Comparison of ENCODE assay signal across 8 cellular contexts in genomic region chr11:62613275-62613864, GRCh38. TPM values are rescaled to one million over a fixed set of nuclear protein-coding genes. Genes with fewer than 3 reads are reported as not detected.
A peak's percentile ranks its signal among the peaks of the same experiment; 100 is the strongest.
DNase-seq lines count a peak whose midpoint lies in the region; ATAC-seq lines count a peak whose summit lies in the region.

No MANE protein-coding gene starts in this region.

- no peak overlapping the region for H3K27ac ChIP-seq in iPS-18a (ENCODE audit: low read length)

- peaks cover 6 to 11% of the 10 kb centered on the region in 2 donors for H3K36me3 Mint-ChIP-seq in activated T-cell treated with anti-CD3 and anti-CD28 coated beads, Interleukin-2, amount 50 U/mL, for 72 hours (ENCODE audit: insufficient read depth in 2 of 2)
- H3K36me3 Mint-ChIP-seq in stimulated activated memory B cell treated with anti-CD40 and anti-IgM and Interleukin-4, amounts not matched to agents 10 μg/mL and 1 μg/mL and 100 μg/mL, for 72 hours: peaks cover 32% of the 10 kb centered on the region

- H3K4me1 Mint-ChIP-seq in activated T-cell treated with anti-CD3 and anti-CD28 coated beads, Interleukin-2, amount 50 U/mL, for 72 hours (ENCODE audit: low read depth): peaks cover 55% of the 10 kb centered on the region
- H3K4me1 Mint-ChIP-seq in stimulated activated memory B cell treated with anti-CD40 and anti-IgM and Interleukin-4, amounts not matched to agents 10 μg/mL and 1 μg/mL and 100 μg/mL, for 72 hours: peaks cover 31% of the 10 kb centered on the region

- peak; percentile 2 for ATAC-seq in HG03469 (IDR thresholded peaks at IDR 0.05; ENCODE audit: unreplicated experiment)
- ATAC-seq in activated T-cell treated with anti-CD3 and anti-CD28 coated beads, Interleukin-2, amount 50 U/mL, for 72 hours (replicated peaks in 1 of 2): no peak
- ATAC-seq in stimulated activated memory B cell treated with anti-CD40 and anti-IgM and Interleukin-4, amounts not matched to agents 10 μg/mL and 1 μg/mL and 100 μg/mL, for 72 hours: no peak
- no peak for ATAC-seq in GM18517 (IDR thresholded peaks at IDR 0.05; ENCODE audit: unreplicated experiment)
- ATAC-seq in HG03521 (IDR thresholded peaks at IDR 0.05; ENCODE audit: unreplicated experiment): no peak
- no peak for ATAC-seq in GM21528 (IDR thresholded peaks at IDR 0.05; ENCODE audit: low FRiP score, unreplicated experiment)

- no peaks in the 10 kb centered on the region for H3K9me3 Mint-ChIP-seq in activated T-cell treated with anti-CD3 and anti-CD28 coated beads, Interleukin-2, amount 50 U/mL, for 72 hours
- H3K9me3 Mint-ChIP-seq in stimulated activated memory B cell treated with anti-CD40 and anti-IgM and Interleukin-4, amounts not matched to agents 10 μg/mL and 1 μg/mL and 100 μg/mL, for 72 hours: no peaks in the 10 kb centered on the region

- no peaks in the 10 kb centered on the region for H3K4me1 ChIP-seq in iPS-18a (ENCODE audit: control insufficient read depth, low read depth, low read length)

- no peaks in the 10 kb centered on the region for H3K9me3 ChIP-seq in iPS-18a (ENCODE audit: control insufficient read depth, low read depth, low read length)

- no peaks in the 10 kb centered on the region for H3K27me3 Mint-ChIP-seq in activated T-cell treated with anti-CD3 and anti-CD28 coated beads, Interleukin-2, amount 50 U/mL, for 72 hours (ENCODE audit: low read depth)
- H3K27me3 Mint-ChIP-seq in stimulated activated memory B cell treated with anti-CD40 and anti-IgM and Interleukin-4, amounts not matched to agents 10 μg/mL and 1 μg/mL and 100 μg/mL, for 72 hours: no peaks in the 10 kb centered on the region

- no peak for DNase-seq in activated T-cell treated with anti-CD3 and anti-CD28 coated beads, Interleukin-2, amount 50 U/mL, for 72 hours
- DNase-seq in ACHN: no peak

- H3K9ac ChIP-seq in iPS-18a (ENCODE audit: low read length): no peak overlapping the region

- peaks cover 3% of the 10 kb centered on the region for H3K36me3 ChIP-seq in iPS-18a (ENCODE audit: control insufficient read depth, low read depth, low read length)

- in situ Hi-C loops in ACHN (cut with HindIII; ENCODE audit: low pct_ligation_motif_present, low pct_unique_long_range_greater_than_20kb, low sequenced_read_pairs): no loop called here

- H3K27me3 ChIP-seq in iPS-18a (ENCODE audit: control insufficient read depth, insufficient read depth, low read length): peaks cover 11% of the 10 kb centered on the region

- H3K27ac Mint-ChIP-seq in activated T-cell treated with anti-CD3 and anti-CD28 coated beads, Interleukin-2, amount 50 U/mL, for 72 hours: peak overlapping the region; percentile 91
- H3K27ac Mint-ChIP-seq in stimulated activated memory B cell treated with anti-CD40 and anti-IgM and Interleukin-4, amounts not matched to agents 10 μg/mL and 1 μg/mL and 100 μg/mL, for 72 hours: peak overlapping the region; percentile 94

- peak overlapping the region; percentile 46 to 61 for H3K4me3 Mint-ChIP-seq in activated T-cell treated with anti-CD3 and anti-CD28 coated beads, Interleukin-2, amount 50 U/mL, for 72 hours
- peak overlapping the region; percentile 66 for H3K4me3 Mint-ChIP-seq in stimulated activated memory B cell treated with anti-CD40 and anti-IgM and Interleukin-4, amounts not matched to agents 10 μg/mL and 1 μg/mL and 100 μg/mL, for 72 hours

- H3K4me3 ChIP-seq in iPS-18a (ENCODE audit: low read length): peak overlapping the region; percentile 71

RNA-seq across cellular contexts. Expression of gene ROM1, which starts 0.3 kb away (rescaled TPM):
- total RNA-seq in activated T-cell treated with anti-CD3 and anti-CD28 coated beads, Interleukin-2, amount 50 U/mL, for 72 hours: 1 to 10 TPM; 5.1 to 6.7 TPM

RNA-seq across cellular contexts. Expression of gene EML3, which starts 0.8 kb away (rescaled TPM):
- total RNA-seq in activated T-cell treated with anti-CD3 and anti-CD28 coated beads, Interleukin-2, amount 50 U/mL, for 72 hours: 100 to 1,000 TPM; 132 to 148 TPM

RNA-seq across cellular contexts. Expression of gene B3GAT3, which starts 8.4 kb away (rescaled TPM):
- 10 to 100 TPM; 72.2 to 79.9 TPM for total RNA-seq in activated T-cell treated with anti-CD3 and anti-CD28 coated beads, Interleukin-2, amount 50 U/mL, for 72 hours

RNA-seq across cellular contexts. Expression of gene MTA2, which starts 11.7 kb away (rescaled TPM):
- total RNA-seq in activated T-cell treated with anti-CD3 and anti-CD28 coated beads, Interleukin-2, amount 50 U/mL, for 72 hours: 100 to 1,000 TPM; 173 to 241 TPM

RNA-seq across cellular contexts. Expression of gene TUT1, which starts 22.0 kb away (rescaled TPM):
- 10 to 100 TPM; 32.8 to 36.8 TPM for total RNA-seq in activated T-cell treated with anti-CD3 and anti-CD28 coated beads, Interleukin-2, amount 50 U/mL, for 72 hours
